ENCODE assay signal across 9 cellular contexts in genomic region chr12:113239811-113240331, GRCh38. TPM values are rescaled to one million over a fixed set of nuclear protein-coding genes. Genes with fewer than 3 reads are reported as not detected.
DNase-seq lines count a peak whose midpoint lies in the region; ATAC-seq and TF ChIP-seq lines count a peak whose summit lies in the region.
"Had no signal": no experiment of that assay in that cellular context is flagged by ENCODE, and none has a peak within 500 bp of the region (broad histone marks: within the 10 kb centered on the region; RNA-seq: fewer than 3 reads in every experiment).

No MANE protein-coding gene starts in this region.

- no peak for TF ChIP-seq EP300 in SK-N-SH (IDR thresholded peaks at IDR 0.05; ENCODE audit: borderline replicate concordance in 1 of 2, low read depth in 1 of 2, low read length in 1 of 2)

- in situ Hi-C loops in gastrocnemius medialis (cut with MboI; ENCODE audit: low sequenced_read_pairs in 4 of 4), result no loop called here

- H3K9me3 ChIP-seq in RWPE2 (ENCODE audit: severe bottlenecking) (no peaks in the 10 kb centered on the region), right atrium auricular region (no peaks in the 10 kb centered on the region), gastrocnemius medialis (no peaks in the 10 kb centered on the region), SK-N-SH (no peaks in the 10 kb centered on the region)

- H3K36me3 ChIP-seq in RWPE2 (ENCODE audit: low read depth), result peaks cover 29% of the 10 kb centered on the region
- peaks cover 10% of the 10 kb centered on the region for H3K36me3 ChIP-seq in right atrium auricular region
- H3K36me3 ChIP-seq in gastrocnemius medialis, result no peaks in the 10 kb centered on the region
- H3K36me3 ChIP-seq in SK-N-SH (replicated peaks in 1 of 2; ENCODE audit: control insufficient read depth in 1 of 2, insufficient read depth in 2 of 2, low read length in 1 of 2), result no peaks in the 10 kb centered on the region

- H4K20me1 ChIP-seq in SK-N-SH (ENCODE audit: insufficient read depth), result no peaks in the 10 kb centered on the region

- CTCF ChIA-PET in SK-N-SH (lab: Yijun Ruan, JAX), result interaction anchor here (1.2 kb wide), 1 partner anchor 20 kb away, joined by 3 read pairs; no protein-coding TSS in a partner anchor

- no peak overlapping the region for H3K4me2 ChIP-seq in SK-N-SH

- H3K4me3 ChIP-seq in RWPE2 (ENCODE audit: severe bottlenecking) (no peak overlapping the region), right atrium auricular region (no peak overlapping the region), gastrocnemius medialis (no peak overlapping the region), SK-N-SH (ENCODE audit: low read depth in 2 of 2, low read length in 1 of 2) (no peak overlapping the region)

- no peak for TF ChIP-seq CTCF in RWPE2 (IDR thresholded peaks at IDR 0.05; ENCODE audit: poor library complexity, severe bottlenecking)
- no peak for TF ChIP-seq CTCF in right atrium auricular region (IDR thresholded peaks at IDR 0.05)
- no peak for TF ChIP-seq CTCF in gastrocnemius medialis (IDR thresholded peaks at IDR 0.05 in 4 of 5, conservative IDR thresholded peaks at IDR 0.05 in 1 of 5)
- TF ChIP-seq CTCF in SK-N-SH (IDR thresholded peaks at IDR 0.05), result no peak

- H3K9me2 ChIP-seq in SK-N-SH, result no peaks in the 10 kb centered on the region

- TF ChIP-seq RAD21 in SK-N-SH (IDR thresholded peaks at IDR 0.05; ENCODE audit: low read length), result no peak

- 88% methylated on average over 12 of the region's 12 CpGs for WGBS in SK-N-SH (ENCODE audit: low lambda C conversion rate)

- intact Hi-C loops in gastrocnemius medialis (cut with DNase I; ENCODE audit: low total_unique reads), result no loop called here

- no peak overlapping the region for H2AFZ ChIP-seq in SK-N-SH (ENCODE audit: low read depth)

- POLR2A ChIA-PET in SK-N-SH (lab: Yijun Ruan, JAX), result no interaction called here

- peaks cover 39% of the 10 kb centered on the region for H3K4me1 ChIP-seq in RWPE2 (ENCODE audit: insufficient read depth, poor library complexity, severe bottlenecking)
- H3K4me1 ChIP-seq in right atrium auricular region, result peaks cover 0 to 95% of the 10 kb centered on the region in 2 donors
- H3K4me1 ChIP-seq in gastrocnemius medialis, result peaks cover 96 to 98% of the 10 kb centered on the region in 2 donors
- peaks cover 17 to 31% of the 10 kb centered on the region in 2 experiments; a peak in 3 of 4 replicates for H3K4me1 ChIP-seq in SK-N-SH (ENCODE audit: control insufficient read depth in 1 of 2, insufficient read depth in 2 of 2, low read depth in 1 of 2, low read length in 1 of 2)

- peaks cover 3% of the 10 kb centered on the region for H3F3A ChIP-seq in SK-N-SH (replicated peaks; ENCODE audit: insufficient read depth)

- no peaks in the 10 kb centered on the region for H3K79me2 ChIP-seq in SK-N-SH (ENCODE audit: insufficient read depth)

- ATAC-seq in RWPE2 (ENCODE audit: low read depth) (no peak), gastrocnemius medialis (no peak), GM18873 (IDR thresholded peaks at IDR 0.05; ENCODE audit: low FRiP score, unreplicated experiment) (no peak)

- DNase-seq in DMS79 (lab: John Stamatoyannopoulos, UW), result peak; percentile 82
- no peak for DNase-seq in RWPE2 (ENCODE audit: low spot score)
- DNase-seq in right atrium auricular region (ENCODE audit: low spot score), result no peak
- peak in 1 of 2 donors; percentile 25 for DNase-seq in gastrocnemius medialis
- no peak for DNase-seq in SK-N-SH
- DNase-seq in iPS-NIHi11 (ENCODE audit: low spot score), result no peak
- DNase-seq in stimulated activated CD4-positive, alpha-beta T cell treated with anti-CD3 and anti-CD28 coated beads, Interleukin-12 subunit alpha, Interleukin-12 subunit beta, amount 100 ng/mL, for 4 hours, result no peak
- DNase-seq: hippocampal formation had no signal

- H3K9ac ChIP-seq in SK-N-SH, result no peak overlapping the region

- TF ChIP-seq POLR2A in gastrocnemius medialis (IDR thresholded peaks at IDR 0.05), result no peak

- H3K27ac ChIP-seq in RWPE2 (ENCODE audit: poor library complexity, severe bottlenecking) (peak overlapping the region; percentile 98), right atrium auricular region (peak overlapping the region; percentile 59 to 71), gastrocnemius medialis (peak overlapping the region; percentile 92 to 99 (median 96)), SK-N-SH (ENCODE audit: low read depth in 2 of 2, low read length in 1 of 2) (no peak overlapping the region; a peak in 1 of 4 replicates)

- H3K27me3 ChIP-seq in RWPE2 (ENCODE audit: insufficient read depth, poor library complexity, severe bottlenecking) (no peaks in the 10 kb centered on the region), right atrium auricular region (no peaks in the 10 kb centered on the region), gastrocnemius medialis (no peaks in the 10 kb centered on the region), SK-N-SH (ENCODE audit: insufficient read depth) (no peaks in the 10 kb centered on the region)

TF ChIP-seq in SK-N-SH, 30 proteins besides CTCF, POLR2A, EP300 and RAD21:
- TF ChIP-seq CHD2 (IDR thresholded peaks at IDR 0.05; ENCODE audit: low read length, partially characterized antibody) (no peak), ELF1 (IDR thresholded peaks at IDR 0.05) (no peak), JUND (IDR thresholded peaks at IDR 0.05) (no peak), RFX5 (IDR thresholded peaks at IDR 0.05; ENCODE audit: low read length) (no peak), POLR2AphosphoS5 (IDR thresholded peaks at IDR 0.05; ENCODE audit: low read depth, low read length) (no peak), USF2 (IDR thresholded peaks at IDR 0.05; ENCODE audit: borderline replicate concordance, low read depth, low read length) (no peak), TCF12 (IDR thresholded peaks at IDR 0.05) (no peak), RCOR1 (IDR thresholded peaks at IDR 0.05; ENCODE audit: low read length) (no peak), USF1 (IDR thresholded peaks at IDR 0.05; ENCODE audit: borderline replicate concordance, low read depth) (no peak)

RNA-seq across cellular contexts. Expression of gene TPCN1, which starts 18.6 kb away (rescaled TPM):
- total RNA-seq in right atrium auricular region, result 10 to 100 TPM; 57.3 to 58.7 TPM
- 10 to 100 TPM; 21.4 to 27.0 (median 25.4) TPM for total RNA-seq in gastrocnemius medialis
- 10.3 and 15.7 TPM in 2 replicates for polyA plus RNA-seq in SK-N-SH (2012; rRNA removed)
- 7.0 and 10.7 TPM in 2 replicates for polyA plus RNA-seq in SK-N-SH (2012; cell fraction: cytosol; rRNA removed)
- polyA plus RNA-seq in SK-N-SH (2012; cell fraction: nucleus; rRNA removed), result 57.8 and 62.3 TPM in 2 replicates

RNA-seq across cellular contexts. Expression of gene RITA1, which starts 54.4 kb away (rescaled TPM):
- total RNA-seq in right atrium auricular region, result 10 to 100 TPM; 18.2 to 25.4 TPM
- 10 to 100 TPM; 17.7 to 31.2 (median 23.1) TPM for total RNA-seq in gastrocnemius medialis
- polyA plus RNA-seq in SK-N-SH (2012; rRNA removed), result 18.7 and 21.1 TPM in 2 replicates
- polyA plus RNA-seq in SK-N-SH (2012; cell fraction: cytosol; rRNA removed), result 12.7 and 19.1 TPM in 2 replicates
- polyA plus RNA-seq in SK-N-SH (2012; cell fraction: nucleus; rRNA removed), result 13.0 and 15.6 TPM in 2 replicates

RNA-seq across cellular contexts. Expression of gene DDX54, which starts 54.6 kb away (rescaled TPM):
- total RNA-seq in right atrium auricular region (10 to 100 TPM; 35.1 to 38.0 TPM), gastrocnemius medialis (100 to 1,000 TPM in 3 of 4 donors, 10 to 100 TPM in 1; 90.0 to 144 (median 108) TPM)
- polyA plus RNA-seq in SK-N-SH (2012; rRNA removed), result 56.5 and 69.9 TPM in 2 replicates
- polyA plus RNA-seq in SK-N-SH (2012; cell fraction: cytosol; rRNA removed), result 43.6 and 43.8 TPM in 2 replicates
- polyA plus RNA-seq in SK-N-SH (2012; cell fraction: nucleus; rRNA removed), result 113 and 236 TPM in 2 replicates

Comparison
In these comparisons a context has a peak if more than half of its experiments do, and no peak if none do; other contexts are left out.
1. H3K27ac ChIP-seq: peak in RWPE2 (single experiment), right atrium auricular region (2 of 2) and gastrocnemius medialis (4 of 4); none in SK-N-SH (0 of 2).